In genomic region chr1:3184666-3185065, GRCh38 we compare ENCODE assay signal across 1 cellular context.
TF ChIP-seq lines count a peak whose summit lies in the region.

No MANE protein-coding gene starts in this region.

TF ChIP-seq in H1, 55 proteins besides CTCF, POLR2A, EP300 and RAD21:
- TF ChIP-seq MAX (IDR thresholded peaks at IDR 0.05) (no peak), BACH1 (IDR thresholded peaks at IDR 0.05; ENCODE audit: low read length) (no peak), POLR2AphosphoS5 (IDR thresholded peaks at IDR 0.05; ENCODE audit: low read depth, low read length) (no peak), SIRT6 (IDR thresholded peaks at IDR 0.05; ENCODE audit: low read length) (no peak), ATF2 (IDR thresholded peaks at IDR 0.05; ENCODE audit: low read length) (no peak), EZH2 (IDR thresholded peaks at IDR 0.05; ENCODE audit: low read depth, low read length, severe bottlenecking) (no peak), BRCA1 (IDR thresholded peaks at IDR 0.05; ENCODE audit: low read depth, low read length) (no peak), RXRA (IDR thresholded peaks at IDR 0.05; ENCODE audit: insufficient read depth, low read depth, low read length) (no peak), HDAC6 (IDR thresholded peaks at IDR 0.05; ENCODE audit: low read depth, low read length) (no peak), PHF8 (conservative IDR thresholded peaks at IDR 0.05; ENCODE audit: low read depth, low read length) (no peak), BCL11A (IDR thresholded peaks at IDR 0.05; ENCODE audit: low read depth in 2 of 2, low read length in 2 of 2) (no peak), SUZ12 (IDR thresholded peaks at IDR 0.05; ENCODE audit: low read length) (no peak), CHD1 (IDR thresholded peaks at IDR 0.05; ENCODE audit: low read depth, low read length) (no peak)
